ENCODE assay signal across 8 cellular contexts in the genomic region with DNA sequence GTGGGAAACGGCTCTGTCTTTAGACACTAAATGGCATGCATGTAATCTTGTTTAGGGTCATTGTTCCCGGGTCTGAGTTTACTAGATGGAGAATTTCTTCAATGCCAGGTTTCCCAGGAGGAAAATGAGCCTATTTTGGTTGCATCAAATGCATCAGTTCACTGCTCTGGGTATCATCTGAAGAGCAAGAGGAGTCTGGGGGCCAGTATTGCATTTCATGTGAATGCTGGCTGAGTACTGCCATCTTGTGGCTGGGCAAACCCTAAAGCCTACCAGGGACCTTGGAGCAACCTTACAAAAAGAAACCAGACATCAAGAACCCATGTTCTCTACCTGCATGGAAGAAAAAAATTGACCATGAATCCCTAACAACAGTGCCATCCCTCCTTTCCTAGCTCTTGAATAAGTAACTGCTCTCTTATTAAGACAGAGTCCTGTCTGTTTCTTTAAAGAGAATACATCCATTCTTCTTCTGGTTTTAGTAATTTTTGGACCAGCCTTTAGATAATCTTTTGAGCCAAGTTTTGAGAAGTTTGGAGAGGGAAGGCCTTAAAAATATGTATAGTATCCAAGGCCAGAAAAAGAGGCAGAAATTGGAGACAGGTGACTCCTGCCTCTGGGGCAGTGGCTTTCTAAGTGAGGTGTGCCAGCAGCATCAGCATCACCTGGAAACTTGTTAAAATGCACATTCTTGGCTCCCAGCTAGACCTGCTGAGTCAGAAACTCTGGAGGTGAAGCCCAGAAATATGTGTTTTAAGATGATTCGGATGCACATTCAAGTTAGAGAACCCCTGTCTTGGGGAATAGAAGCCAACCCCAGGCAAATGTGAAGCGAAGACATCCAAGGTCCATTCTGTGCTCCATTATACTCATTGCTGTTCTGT.
DNase-seq lines count a peak whose midpoint lies in the region; ATAC-seq and TF ChIP-seq lines count a peak whose summit lies in the region.

No MANE protein-coding gene starts in this region.

- peak; percentile 61 to 77 (median 76) for ATAC-seq in natural killer cell
- no peak for ATAC-seq in natural killer cell treated with Interleukin-12 subunit alpha and Interleukin-12 subunit beta and Interleukin-15 and Interleukin-18, amount 100 ng/mL, for 72 hours
- ATAC-seq in HG02678 (IDR thresholded peaks at IDR 0.05; ENCODE audit: unreplicated experiment): no peak

- DNase-seq in natural killer cell: peak; percentile 54
- no peak for DNase-seq in natural killer cell treated with Interleukin-12 subunit alpha and Interleukin-12 subunit beta and Interleukin-15 and Interleukin-18, amount 100 ng/mL, for 72 hours (ENCODE audit: low spot score)
- DNase-seq in NCI-H1694 treated with DMSO at 0.1 percent for 48 hours (lab: John Stamatoyannopoulos, UW): peak; percentile 78
- DNase-seq in UCSD-AML1 (lab: John Stamatoyannopoulos, UW; ENCODE audit: unreplicated experiment): peak; percentile 38
- peak; percentile 58 for DNase-seq in MCF 10A (ENCODE audit: unreplicated experiment)
- peak; percentile 84 for DNase-seq in left kidney (ENCODE audit: low read depth, low spot score)
- DNase-seq in stimulated activated CD8-positive, alpha-beta memory T cell treated with anti-CD3 and anti-CD28 coated beads, Interleukin-12 subunit alpha, Interleukin-12 subunit beta, amount 100 ng/mL, for 4 hours (ENCODE audit: low read depth): peak; percentile 39

- no peak overlapping the region for H3K27ac Mint-ChIP-seq in natural killer cell
- H3K27ac Mint-ChIP-seq in natural killer cell treated with Interleukin-12 subunit alpha and Interleukin-12 subunit beta and Interleukin-15 and Interleukin-18, amount 100 ng/mL, for 72 hours: no peak overlapping the region
- H3K27ac Mint-ChIP-seq in MCF 10A (ENCODE audit: low read depth, unreplicated experiment): no peak overlapping the region

- peak; percentile 80 for TF ChIP-seq CTCF in natural killer cell (IDR thresholded peaks at IDR 0.05)
- TF ChIP-seq CTCF in MCF 10A (IDR thresholded peaks at IDR 0.05; ENCODE audit: unreplicated experiment): peak; percentile 68

- POLR2A ChIA-PET in MCF 10A (lab: Yijun Ruan, JAX): interaction anchor here (0.5 kb wide), 1 partner anchor 393 kb away, joined by 3 read pairs; the partner anchor contains the start of gene DARS1

- no peaks in the 10 kb centered on the region for H3K27me3 Mint-ChIP-seq in natural killer cell (ENCODE audit: low read depth in 2 of 2)
- H3K27me3 Mint-ChIP-seq in natural killer cell treated with Interleukin-12 subunit alpha and Interleukin-12 subunit beta and Interleukin-15 and Interleukin-18, amount 100 ng/mL, for 72 hours: no peaks in the 10 kb centered on the region
- no peaks in the 10 kb centered on the region for H3K27me3 Mint-ChIP-seq in MCF 10A (ENCODE audit: insufficient read depth, unreplicated experiment)

- intact Hi-C loops in natural killer cell (cut with micrococcal nuclease) (loop anchor here (1.0 to 10.0 kb wide), 4 partner anchors 152 to 463 kb away; no protein-coding TSS in a partner anchor), MCF 10A (cut with micrococcal nuclease) (loop anchor here (1.0 to 5.0 kb wide), 5 partner anchors 262 to 1392 kb away; partner anchors contain the start of genes CXCR4 and DARS1)

- no peak overlapping the region for H3K4me3 Mint-ChIP-seq in natural killer cell
- no peak overlapping the region for H3K4me3 Mint-ChIP-seq in natural killer cell treated with Interleukin-12 subunit alpha and Interleukin-12 subunit beta and Interleukin-15 and Interleukin-18, amount 100 ng/mL, for 72 hours
- no peak overlapping the region for H3K4me3 Mint-ChIP-seq in MCF 10A (ENCODE audit: unreplicated experiment)

- H3K36me3 Mint-ChIP-seq in natural killer cell (no peaks in the 10 kb centered on the region), MCF 10A (ENCODE audit: insufficient read depth, unreplicated experiment) (no peaks in the 10 kb centered on the region)
- no peaks in the 10 kb centered on the region for H3K36me3 Mint-ChIP-seq in natural killer cell treated with Interleukin-12 subunit alpha and Interleukin-12 subunit beta and Interleukin-15 and Interleukin-18, amount 100 ng/mL, for 72 hours

- CTCF ChIA-PET in MCF 10A (lab: Yijun Ruan, JAX): interaction anchor here (0.6 to 11.2 kb wide), 25 partner anchors 9 to 1425 kb away, joined by 3 to 241 read pairs (median 4); no protein-coding TSS in a partner anchor

- H3K9me3 Mint-ChIP-seq in natural killer cell: no peaks in the 10 kb centered on the region
- H3K9me3 Mint-ChIP-seq in natural killer cell treated with Interleukin-12 subunit alpha and Interleukin-12 subunit beta and Interleukin-15 and Interleukin-18, amount 100 ng/mL, for 72 hours: no peaks in the 10 kb centered on the region
- no peaks in the 10 kb centered on the region for H3K9me3 Mint-ChIP-seq in MCF 10A (ENCODE audit: unreplicated experiment)

- BruUV-seq in MCF 10A (replicated peaks; lab: Mats Ljungman, UMichigan): no TSS peak

- H3K4me1 Mint-ChIP-seq in natural killer cell (peaks cover 7 to 26% of the 10 kb centered on the region in 2 donors), MCF 10A (ENCODE audit: insufficient read depth, unreplicated experiment) (peaks cover 23% of the 10 kb centered on the region)
- H3K4me1 Mint-ChIP-seq in natural killer cell treated with Interleukin-12 subunit alpha and Interleukin-12 subunit beta and Interleukin-15 and Interleukin-18, amount 100 ng/mL, for 72 hours (ENCODE audit: low read depth in 2 of 2): peaks cover 43 to 49% of the 10 kb centered on the region in 2 donors

Comparison
In these comparisons a context has a peak if more than half of its experiments do, and no peak if none do; other contexts are left out.
1. ATAC-seq: peak in natural killer cell (3 of 3); none in natural killer cell treated with Interleukin-12 subunit alpha and Interleukin-12 subunit beta and Interleukin-15 and Interleukin-18, amount 100 ng/mL, for 72 hours (0 of 2) and HG02678 (single experiment).